In genomic region chr3:10511809-10512494, GRCh38 we compare ENCODE assay signal across 20 cellular contexts. TPM values are rescaled to one million over a fixed set of nuclear protein-coding genes. Genes with fewer than 3 reads are reported as not detected.
DNase-seq lines count a peak whose midpoint lies in the region; ATAC-seq and TF ChIP-seq lines count a peak whose summit lies in the region.
"Had no signal": no experiment of that assay in that cellular context is flagged by ENCODE, and none has a peak within 500 bp of the region (broad histone marks: within the 10 kb centered on the region; RNA-seq: fewer than 3 reads in every experiment).

No MANE protein-coding gene starts in this region.

- H3K4me3 ChIP-seq in MG63 (no peak overlapping the region), choroid plexus epithelial cell (ENCODE audit: low read depth, low read length) (no peak overlapping the region), vagina (no peak overlapping the region)
- H3K4me3 ChIP-seq: Peyer's patch, right atrium auricular region, transverse colon had no signal

- no peak overlapping the region for H3K27ac ChIP-seq in vagina
- H3K27ac ChIP-seq: Peyer's patch, right atrium auricular region, transverse colon had no signal

- intact Hi-C loops in vagina (cut with DNase I), result no loop called here

- H3K27me3 ChIP-seq in MG63, result no peaks in the 10 kb centered on the region
- H3K27me3 ChIP-seq in vagina, result no peaks in the 10 kb centered on the region
- H3K27me3 ChIP-seq: Peyer's patch, right atrium auricular region had no signal

- no peak for TF ChIP-seq POLR2A in vagina (IDR thresholded peaks at IDR 0.05)

- DNase-seq in ELR (ENCODE audit: low read depth) (peak; percentile 73), MG63 (peak; percentile 42), choroid plexus epithelial cell (ENCODE audit: low read depth) (peak; percentile 51), non-pigmented ciliary epithelial cell (ENCODE audit: low read depth) (peak; percentile 35), cerebellum (ENCODE audit: low spot score) (no peak), vagina (ENCODE audit: extremely low spot score in 2 of 2) (no peak)
- DNase-seq in NK-92 treated with Interleukin-12 subunit alpha and Interleukin-12 subunit beta, amount 100 ng/mL, for 24 hours (lab: John Stamatoyannopoulos, UW), result no peak
- DNase-seq: activated CD8-positive, alpha-beta memory T cell treated with anti-CD3 and anti-CD28 coated beads, Interleukin-2, amount 50 U/mL, for 48 hours; activated naive CD4-positive, alpha-beta T cell treated with anti-CD3 and anti-CD28 coated beads, Interleukin-2, amount 50 U/mL, for 16 hours; GF-D8; Kasumi-1; NCI-H187 treated with DMSO at 0.1 percent for 48 hours; NCI-H526 treated with DMSO at 0.1 percent for 48 hours; Peyer's patch; stimulated activated CD4-positive, alpha-beta T cell treated with anti-CD3 and anti-CD28 coated beads, Interleukin-4, amount 100 ng/mL, for 1 hour; transverse colon had no signal

- H3K4me1 ChIP-seq in vagina, result no peaks in the 10 kb centered on the region
- H3K4me1 ChIP-seq: Peyer's patch, transverse colon had no signal

- ATAC-seq in GM19395 (IDR thresholded peaks at IDR 0.05; ENCODE audit: unreplicated experiment), result no peak

- H3K9me3 ChIP-seq in MG63, result no peaks in the 10 kb centered on the region
- no peaks in the 10 kb centered on the region for H3K9me3 ChIP-seq in vagina
- H3K9me3 ChIP-seq: Peyer's patch, right atrium auricular region, transverse colon had no signal

- no peaks in the 10 kb centered on the region for H3K36me3 ChIP-seq in MG63
- H3K36me3 ChIP-seq in vagina, result no peaks in the 10 kb centered on the region
- H3K36me3 ChIP-seq: Peyer's patch, right atrium auricular region, transverse colon had no signal

- TF ChIP-seq CTCF in choroid plexus epithelial cell (conservative IDR thresholded peaks at IDR 0.05; ENCODE audit: low read depth, low read length) (no peak), vagina (IDR thresholded peaks at IDR 0.05) (no peak)

RNA-seq across cellular contexts. Expression of gene ATP2B2, which starts 6.6 kb away (rescaled TPM):
- total RNA-seq in MG63 (2014; rRNA removed; shearing (Covaris generic); ENCODE audit: low replicate concordance), result 0.03 TPM in 1 of 2 replicates, not detected in the other
- total RNA-seq in cerebellum (72.1 TPM), vagina (0.25 TPM)
- total RNA-seq: CD8-positive, alpha-beta memory T cell; epithelial cell of proximal tubule; Peyer's patch; transverse colon had no signal

Comparison
In these comparisons a context has a peak if more than half of its experiments do, and no peak if none do; other contexts are left out.
1. DNase-seq: peak in ELR (single experiment), MG63 (single experiment), choroid plexus epithelial cell (single experiment) and non-pigmented ciliary epithelial cell (single experiment); none in cerebellum (single experiment), vagina (0 of 2) and NK-92 treated with Interleukin-12 subunit alpha and Interleukin-12 subunit beta, amount 100 ng/mL, for 24 hours (single experiment).
2. RNA of gene ATP2B2, which starts 6.6 kb away (total RNA-seq): 72.1 TPM in cerebellum (single experiment); 0.25 TPM in vagina (single experiment) and 0.03 TPM in MG63; every median in the first group is over 10 times any median in the second.